In genomic region chr14:68843471-68844209, GRCh38 we compare ENCODE assay signal across 8 cellular contexts. TPM values are rescaled to one million over a fixed set of nuclear protein-coding genes. Genes with fewer than 3 reads are reported as not detected.
DNase-seq lines count a peak whose midpoint lies in the region; ATAC-seq and TF ChIP-seq lines count a peak whose summit lies in the region.

No MANE protein-coding gene starts in this region.

- peaks cover 0 to 9% of the 10 kb centered on the region in 2 donors for H3K36me3 Mint-ChIP-seq in activated naive CD4-positive, alpha-beta T cell treated with anti-CD3 and anti-CD28 coated beads, Interleukin-2, amount 50 U/mL, for 72 hours

- H3K27ac ChIP-seq in MM.1S (ENCODE audit: low read length) (no peak overlapping the region), tibial artery (no peak overlapping the region)

- 0 out of 2 replicates have a peak overlapping the region, but pooled peaks have one; percentile 20 for H3K4me3 ChIP-seq in MM.1S (ENCODE audit: low read length)
- peak overlapping the region; percentile 6 to 38 for H3K4me3 ChIP-seq in tibial artery

- no peaks in the 10 kb centered on the region for H3K9me2 ChIP-seq in MM.1S (replicated peaks; ENCODE audit: insufficient read depth, low read length)

- H3K79me2 ChIP-seq in MM.1S (ENCODE audit: low read length): no peaks in the 10 kb centered on the region

- DNase-seq in GM04504 (ENCODE audit: low read depth): peak; percentile 23
- DNase-seq in MM.1S: peak; percentile 22
- peak in 1 of 2 donors; percentile 79 for DNase-seq in activated naive CD4-positive, alpha-beta T cell treated with anti-CD3 and anti-CD28 coated beads, Interleukin-2, amount 50 U/mL, for 72 hours (ENCODE audit: low spot score in 2 of 2)
- DNase-seq in cardiac septum (ENCODE audit: low spot score): peak; percentile 91
- DNase-seq in posterior cingulate gyrus: peak; percentile 59 to 96 (median 79)
- DNase-seq in tibial artery: peak; percentile 76 to 84

- intact Hi-C loops in cardiac septum (cut with DNase I) (no loop called here), posterior cingulate gyrus (cut with DNase I) (loop anchor here (5.0 kb wide), 1 partner anchor 911 kb away; no protein-coding TSS in a partner anchor), tibial artery (cut with DNase I; ENCODE audit: low total_unique reads) (no loop called here)

- peak overlapping the region; percentile 75 for H2AFZ ChIP-seq in MM.1S (ENCODE audit: low read length)

- peaks cover 0 to 9% of the 10 kb centered on the region in 2 donors for H3K9me3 Mint-ChIP-seq in activated naive CD4-positive, alpha-beta T cell treated with anti-CD3 and anti-CD28 coated beads, Interleukin-2, amount 50 U/mL, for 72 hours

- H3K4me2 ChIP-seq in MM.1S (ENCODE audit: low read depth, low read length): peak overlapping the region; percentile 60; the same call in 1 of the 2 replicates

- no peaks in the 10 kb centered on the region for H3K36me3 ChIP-seq in MM.1S (replicated peaks; ENCODE audit: insufficient read depth, low read length)
- peaks cover 0 to under 1% (median 0%) of the 10 kb centered on the region in 3 donors for H3K36me3 ChIP-seq in tibial artery

- H3K27me3 ChIP-seq in MM.1S (replicated peaks; ENCODE audit: insufficient read depth, low read length): no peaks in the 10 kb centered on the region
- no peaks in the 10 kb centered on the region for H3K27me3 ChIP-seq in tibial artery

- no peak overlapping the region for H3K9ac ChIP-seq in MM.1S (ENCODE audit: low read length)

- no peaks in the 10 kb centered on the region for H4K20me1 ChIP-seq in MM.1S (ENCODE audit: insufficient read depth, low read length)

- no peaks in the 10 kb centered on the region for H3K4me1 ChIP-seq in MM.1S (ENCODE audit: low read length)
- H3K4me1 ChIP-seq in tibial artery: peaks cover 0 to 8% (median 5%) of the 10 kb centered on the region in 4 donors

- H3K9me3 ChIP-seq in MM.1S (replicated peaks; ENCODE audit: insufficient read depth, low read length): no peaks in the 10 kb centered on the region
- no peaks in the 10 kb centered on the region for H3K9me3 ChIP-seq in tibial artery

- H3F3A ChIP-seq in MM.1S (ENCODE audit: insufficient read depth, low read length): no peaks in the 10 kb centered on the region

- TF ChIP-seq CTCF in MM.1S (IDR thresholded peaks at IDR 0.05; ENCODE audit: low read length) (peak; percentile 71), tibial artery (IDR thresholded peaks at IDR 0.05) (peak; percentile 80 to 91)

- peak overlapping the region in 1 of 2 donors; percentile 16 for H3K27ac Mint-ChIP-seq in activated naive CD4-positive, alpha-beta T cell treated with anti-CD3 and anti-CD28 coated beads, Interleukin-2, amount 50 U/mL, for 72 hours

- peak; percentile 95 for ATAC-seq in SK-N-SH treated with all-trans-retinoic acid at 6 μM for 48 hours
- ATAC-seq in activated naive CD4-positive, alpha-beta T cell treated with anti-CD3 and anti-CD28 coated beads, Interleukin-2, amount 50 U/mL, for 72 hours: peak; percentile 55 to 56
- no peak for ATAC-seq in HG02884 (IDR thresholded peaks at IDR 0.05; ENCODE audit: unreplicated experiment)

TF ChIP-seq in SK-N-SH treated with all-trans-retinoic acid at 6 μM for 48 hours, 23 proteins besides CTCF, POLR2A, EP300 and RAD21:
- no peak for TF ChIP-seq CSDC2 (CRISPR knock-in tag; IDR thresholded peaks at IDR 0.05)
- no peak for TF ChIP-seq ZC3H10 (CRISPR knock-in tag; IDR thresholded peaks at IDR 0.05)
TF ChIP-seq in SK-N-SH treated with all-trans-retinoic acid at 6 μM for 48 hours: peak in this region for 0.

RNA-seq across cellular contexts. Expression of gene ZFP36L1, which starts 50.8 kb away (rescaled TPM):
- 100 to 1,000 TPM in 1 of 2 donors, 10 to 100 TPM in 1; 73.4 to 158 TPM for total RNA-seq in activated naive CD4-positive, alpha-beta T cell treated with anti-CD3 and anti-CD28 coated beads, Interleukin-2, amount 50 U/mL, for 72 hours
- total RNA-seq in cardiac septum: 69.2 TPM
